In genomic region chr11:59574467-59574866, GRCh38 we compare ENCODE assay signal across 16 cellular contexts. TPM values are rescaled to one million over a fixed set of nuclear protein-coding genes. Genes with fewer than 3 reads are reported as not detected.
DNase-seq lines count a peak whose midpoint lies in the region; ATAC-seq and TF ChIP-seq lines count a peak whose summit lies in the region.
"Had no signal": no experiment of that assay in that cellular context is flagged by ENCODE, and none has a peak within 500 bp of the region (broad histone marks: within the 10 kb centered on the region; RNA-seq: fewer than 3 reads in every experiment).

No MANE protein-coding gene starts in this region.

- intact Hi-C loops in gastrocnemius medialis (cut with DNase I; ENCODE audit: low total_unique reads), result no loop called here

- no peaks in the 10 kb centered on the region for H3K9me3 ChIP-seq in gastrocnemius medialis
- H3K9me3 ChIP-seq: mucosa of descending colon had no signal

- H3K27me3 ChIP-seq in gastrocnemius medialis, result no peaks in the 10 kb centered on the region

- in situ Hi-C loops in gastrocnemius medialis (cut with MboI; ENCODE audit: low sequenced_read_pairs in 4 of 4), result no loop called here

- peaks cover 2 to 52% of the 10 kb centered on the region in 2 donors for H3K36me3 ChIP-seq in gastrocnemius medialis

- ATAC-seq in gastrocnemius medialis (no peak), HG03439 (IDR thresholded peaks at IDR 0.05; ENCODE audit: unreplicated experiment) (no peak)
- ATAC-seq: mucosa of descending colon had no signal

- H3K27ac ChIP-seq in gastrocnemius medialis, result peak overlapping the region; percentile 37 to 64 (median 53)

- TF ChIP-seq POLR2A in gastrocnemius medialis (IDR thresholded peaks at IDR 0.05), result no peak

- TF ChIP-seq CTCF in gastrocnemius medialis (IDR thresholded peaks at IDR 0.05 in 4 of 5, conservative IDR thresholded peaks at IDR 0.05 in 1 of 5), result no peak

- peak; percentile 77 for DNase-seq in EL
- peak; percentile 90 for DNase-seq in NCI-H82 (lab: John Stamatoyannopoulos, UW)
- peak; percentile 67 for DNase-seq in fibroblast of peridontal ligament (ENCODE audit: extremely low read depth)
- DNase-seq in gastrocnemius medialis, result no peak
- no peak for DNase-seq in HK-2 (ENCODE audit: unreplicated experiment)
- DNase-seq in NCI-H1092 (lab: John Stamatoyannopoulos, UW), result no peak
- DNase-seq in HPDE6-E6E7 (ENCODE audit: extremely low spot score), result no peak
- DNase-seq: activated CD8-positive, alpha-beta memory T cell treated with anti-CD3 and anti-CD28 coated beads for 24 hours; activated naive CD4-positive, alpha-beta T cell treated with anti-CD3 and anti-CD28 coated beads, Interleukin-2, amount 10 ng/mL, durations not matched to agents 7 days and 5 days; CD8-positive, alpha-beta memory T cell; mucosa of descending colon; NCI-H1417 treated with DMSO at 0.1 percent for 48 hours; NCI-H526 treated with DMSO at 0.1 percent for 48 hours; SHP77 treated with DMSO at 0.1 percent for 48 hours; stimulated activated CD4-positive, alpha-beta T cell treated with anti-CD3 and anti-CD28 coated beads, Interleukin-4, amount 100 ng/mL, for 4 hours had no signal

- no peak overlapping the region for H3K4me3 ChIP-seq in gastrocnemius medialis
- H3K4me3 ChIP-seq: mucosa of descending colon had no signal

- peaks cover 0 to 3% of the 10 kb centered on the region in 2 donors for H3K4me1 ChIP-seq in gastrocnemius medialis

RNA-seq across cellular contexts. Expression of gene OSBP, which starts 41.1 kb away (rescaled TPM):
- 10 to 100 TPM; 27.4 to 45.2 (median 34.9) TPM for total RNA-seq in gastrocnemius medialis

Comparison
In these comparisons a context has a peak if more than half of its experiments do, and no peak if none do; other contexts are left out.
1. DNase-seq: peak in EL (single experiment), NCI-H82 (single experiment) and fibroblast of peridontal ligament (single experiment); none in gastrocnemius medialis (0 of 2), HK-2 (single experiment), NCI-H1092 (single experiment) and HPDE6-E6E7 (single experiment).